In genomic region chr5:9279779-9280178, GRCh38 we compare ENCODE assay signal across 7 cellular contexts.
"Had no signal": no experiment of that assay in that cellular context is flagged by ENCODE, and none has a peak within 500 bp of the region (broad histone marks: within the 10 kb centered on the region; RNA-seq: fewer than 3 reads in every experiment).

No MANE protein-coding gene starts in this region.

- DNase-seq: GM23248, GOT3, H7, HFFc6, IMR-90 had no signal

- H3K4me3 Mint-ChIP-seq: HFFc6 had no signal

- H3K27ac Mint-ChIP-seq: HFFc6 had no signal

- ATAC-seq: HCT116, K562 had no signal
